Comparison of ENCODE assay signal across 10 cellular contexts in the genomic region with DNA sequence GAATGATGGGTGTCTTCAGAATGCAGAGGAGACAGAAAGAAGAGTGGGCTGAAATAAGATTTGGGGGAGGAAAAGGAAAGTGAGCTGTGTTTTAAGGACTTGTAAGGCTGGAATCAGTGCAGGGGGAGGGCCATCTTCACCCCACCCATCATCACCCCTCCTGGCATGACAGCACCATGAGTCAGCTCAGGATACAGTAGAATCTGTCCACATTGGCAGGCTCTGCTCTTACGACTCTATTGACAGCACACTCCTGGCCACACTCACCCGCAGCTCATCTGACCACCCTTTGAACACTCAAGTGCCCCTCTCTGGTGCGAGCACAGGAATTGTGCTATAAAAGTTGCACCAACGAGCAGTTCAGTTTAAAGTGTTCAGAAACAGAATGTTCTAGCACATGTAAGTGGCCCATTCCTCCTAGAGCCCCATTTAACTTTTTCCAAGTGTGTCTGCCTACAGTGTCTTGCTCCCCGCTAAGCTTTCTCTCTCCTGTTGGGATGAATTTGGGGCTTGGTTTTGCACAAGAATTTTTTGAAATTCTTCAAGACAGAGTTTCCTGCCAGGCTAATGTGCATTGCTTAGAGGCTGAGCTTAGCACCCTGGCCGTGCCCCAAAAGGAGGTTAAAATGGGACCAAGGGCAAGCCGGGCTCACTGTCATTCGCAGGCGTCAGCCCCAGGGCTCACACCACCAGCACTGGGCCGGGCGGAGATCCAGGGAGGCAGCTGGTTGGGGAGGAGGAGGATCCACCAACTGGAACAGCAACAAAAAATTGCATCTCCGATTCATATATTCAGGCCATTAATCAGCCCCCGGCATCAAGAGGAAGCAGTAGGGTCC. TPM values are rescaled to one million over a fixed set of nuclear protein-coding genes. Genes with fewer than 3 reads are reported as not detected.
DNase-seq lines count a peak whose midpoint lies in the region; ATAC-seq, FAIRE-seq and TF ChIP-seq lines count a peak whose summit lies in the region.
"Had no signal": no experiment of that assay in that cellular context is flagged by ENCODE, and none has a peak within 500 bp of the region (broad histone marks: within the 10 kb centered on the region; RNA-seq: fewer than 3 reads in every experiment).

No MANE protein-coding gene starts in this region.

- 3% methylated on average over 13 of the region's 13 CpGs for WGBS in K562 (ENCODE audit: insufficient coverage, low coverage, missing lambda C conversion rate)

- ATAC-seq in K562, result no peak
- ATAC-seq in activated CD8-positive, alpha-beta memory T cell treated with anti-CD3 and anti-CD28 coated beads, Interleukin-2, amount 10 ng/mL, durations not matched to agents 7 days and 5 days, result no peak

- H3K27ac ChIP-seq in K562 (ENCODE audit: extremely low read depth, low read depth, low read length) (no peak overlapping the region), kidney (ENCODE audit: low read depth in 2 of 2, low read length in 2 of 2) (no peak overlapping the region)

- H3K9ac ChIP-seq in K562 (ENCODE audit: insufficient read depth in 1 of 2, low read depth in 2 of 2, low read length in 2 of 2), result no peak overlapping the region
- no peak overlapping the region for H3K9ac ChIP-seq in kidney (ENCODE audit: low read length in 2 of 2)

- peaks cover 4% of the 10 kb centered on the region for H3K4me1 Mint-ChIP-seq in activated CD8-positive, alpha-beta memory T cell treated with anti-CD3 and anti-CD28 coated beads, Interleukin-2, amount 10 ng/mL, durations not matched to agents 7 days and 5 days
- H3K4me1 Mint-ChIP-seq: B cell had no signal

- no peaks in the 10 kb centered on the region for H3K9me3 ChIP-seq in K562 (replicated peaks; ENCODE audit: control insufficient read depth, insufficient read depth, low read depth, low read length)
- H3K9me3 ChIP-seq in kidney (ENCODE audit: control insufficient read depth in 1 of 2, low read length in 2 of 2), result no peaks in the 10 kb centered on the region

- intact Hi-C loops in K562 (cut with micrococcal nuclease) (no loop called here), kidney (cut with DNase I) (no loop called here)

- FAIRE-seq in K562 (lab: Jason Lieb, UNC) (no peak), kidney (lab: Jason Lieb, UNC) (no peak)

- peaks cover 3 to 15% of the 10 kb centered on the region in 2 experiments; a peak in 3 of 5 replicates for H3K27me3 ChIP-seq in K562 (ENCODE audit: control insufficient read depth in 2 of 2, insufficient read depth in 2 of 2, low read length in 2 of 2)

- H4K20me1 ChIP-seq in K562 (replicated peaks; ENCODE audit: control insufficient read depth, insufficient read depth, low read length), result no peaks in the 10 kb centered on the region

- no peak overlapping the region for H3K4me2 ChIP-seq in K562 (ENCODE audit: insufficient read depth, low read length)

- H3K36me3 Mint-ChIP-seq in activated CD8-positive, alpha-beta memory T cell treated with anti-CD3 and anti-CD28 coated beads, Interleukin-2, amount 10 ng/mL, durations not matched to agents 7 days and 5 days, result no peaks in the 10 kb centered on the region

- POLR2A ChIA-PET in K562 (lab: Yijun Ruan, JAX), result interaction anchor here (0.9 kb wide), 1 partner anchor 14 kb away, joined by 3 read pairs; no protein-coding TSS in a partner anchor

- H3K9me1 ChIP-seq in K562 (ENCODE audit: control insufficient read depth, insufficient read depth, low read length), result no peaks in the 10 kb centered on the region

- no peaks in the 10 kb centered on the region for H3K9me3 Mint-ChIP-seq in activated CD8-positive, alpha-beta memory T cell treated with anti-CD3 and anti-CD28 coated beads, Interleukin-2, amount 10 ng/mL, durations not matched to agents 7 days and 5 days (ENCODE audit: low read depth)

- no peaks in the 10 kb centered on the region for H3K4me1 ChIP-seq in K562 (replicated peaks in 1 of 2; ENCODE audit: control insufficient read depth in 2 of 2, insufficient read depth in 2 of 2, low read length in 2 of 2)
- peaks cover 0 to 3% of the 10 kb centered on the region in 2 donors for H3K4me1 ChIP-seq in kidney (ENCODE audit: control insufficient read depth in 1 of 2, insufficient read depth in 1 of 2, low read depth in 1 of 2, low read length in 2 of 2)

- DNase-seq in A172 (ENCODE audit: low spot score) (peak; percentile 94), HT1080 (ENCODE audit: low read depth) (peak; percentile 96), K562 (ENCODE audit: extremely low read depth in 1 of 4, low spot score in 3 of 4) (no peak), kidney (peak; percentile 87), NCI-H187 treated with DMSO at 0.1 percent for 48 hours (lab: John Stamatoyannopoulos, UW) (no peak), globus pallidus (ENCODE audit: low spot score) (no peak)
- DNase-seq in stimulated activated CD4-positive, alpha-beta T cell treated with anti-CD3 and anti-CD28 coated beads, Interleukin-1b, Interleukin-23, amount 100 ng/mL, for 48 hours, result no peak
- DNase-seq in activated CD8-positive, alpha-beta memory T cell treated with anti-CD3 and anti-CD28 coated beads, Interleukin-2, amount 10 ng/mL, durations not matched to agents 7 days and 5 days, result no peak
- DNase-seq: NCI-H82 had no signal

- H3K4me3 ChIP-seq in K562, result no peak overlapping the region
- no peak overlapping the region for H3K4me3 ChIP-seq in kidney (ENCODE audit: low read length in 2 of 2)

- CTCF ChIA-PET in K562 (lab: Yijun Ruan, JAX; ENCODE audit: low intra/inter-chr PET ratio), result no interaction called here
- CTCF ChIA-PET in activated CD8-positive, alpha-beta memory T cell treated with anti-CD3 and anti-CD28 coated beads, Interleukin-2, amount 10 ng/mL, durations not matched to agents 7 days and 5 days (lab: Charles Lee), result no interaction called here

- TF ChIP-seq EP300 in K562 (IDR thresholded peaks at IDR 0.05; ENCODE audit: low read length), result no peak

- H2AFZ ChIP-seq in K562 (ENCODE audit: low read depth, low read length), result no peak overlapping the region

- H3K4me3 Mint-ChIP-seq in activated CD8-positive, alpha-beta memory T cell treated with anti-CD3 and anti-CD28 coated beads, Interleukin-2, amount 10 ng/mL, durations not matched to agents 7 days and 5 days, result no peak overlapping the region
- H3K4me3 Mint-ChIP-seq: B cell had no signal

- TF ChIP-seq RAD21 in K562 (CRISPR knock-in tag; conservative IDR thresholded peaks at IDR 0.05 in 1 of 2, IDR thresholded peaks at IDR 0.05 in 1 of 2), result no peak

- TF ChIP-seq POLR2A in K562 (conservative IDR thresholded peaks at IDR 0.05), result no peak

- H3K79me2 ChIP-seq in K562 (ENCODE audit: control insufficient read depth, insufficient read depth, low read length), result no peaks in the 10 kb centered on the region

- no peak overlapping the region for H3K27ac Mint-ChIP-seq in activated CD8-positive, alpha-beta memory T cell treated with anti-CD3 and anti-CD28 coated beads, Interleukin-2, amount 10 ng/mL, durations not matched to agents 7 days and 5 days
- H3K27ac Mint-ChIP-seq: B cell had no signal

- no TSS peak for BruUV-seq in K562 (replicated peaks; lab: Mats Ljungman, UMichigan)

- TF ChIP-seq CTCF in K562 (IDR thresholded peaks at IDR 0.05 in 2 of 3, conservative IDR thresholded peaks at IDR 0.05 in 1 of 3; ENCODE audit: insufficient read depth in 2 of 3, low read depth in 1 of 3, low read length in 3 of 3) (no peak), kidney (IDR thresholded peaks at IDR 0.05; ENCODE audit: borderline replicate concordance, extremely low read depth, insufficient read depth) (no peak)

- no peaks in the 10 kb centered on the region for H3K36me3 ChIP-seq in K562 (ENCODE audit: control insufficient read depth, insufficient read depth, low read length)
- H3K36me3 ChIP-seq in kidney (ENCODE audit: control insufficient read depth in 1 of 2, insufficient read depth in 2 of 2, low read length in 2 of 2), result no peaks in the 10 kb centered on the region

- H3K27me3 Mint-ChIP-seq in activated CD8-positive, alpha-beta memory T cell treated with anti-CD3 and anti-CD28 coated beads, Interleukin-2, amount 10 ng/mL, durations not matched to agents 7 days and 5 days, result peaks cover 39% of the 10 kb centered on the region

- in situ Hi-C loops in K562 (cut with MboI), result no loop called here

TF ChIP-seq in K562, 482 proteins besides CTCF, POLR2A, EP300 and RAD21:
- TF ChIP-seq FOSL1 (tag; conservative IDR thresholded peaks at IDR 0.05), result peak; percentile 60
- no peak for TF ChIP-seq NONO (IDR thresholded peaks at IDR 0.05; ENCODE audit: low read depth in 2 of 2, low read length in 1 of 2)
- TF ChIP-seq ZFP30 (CRISPR knock-in tag; IDR thresholded peaks at IDR 0.05; ENCODE audit: borderline replicate concordance), result no peak
- TF ChIP-seq NCOR1 (IDR thresholded peaks at IDR 0.05), result no peak

RNA-seq across cellular contexts. Expression of a gene that starts 12.1 kb away (rescaled TPM):
- 0.91 and 1.6 TPM in 2 replicates for total RNA-seq in A172 (2014; rRNA removed; shearing (Covaris generic))
- total RNA-seq in HT1080 (2014; rRNA removed; shearing (Covaris generic)), result 0.27 and 1.1 TPM in 2 replicates
- 0.31 and 0.33 TPM in 2 replicates for polyA plus RNA-seq in HT1080 (2015; cell fraction: cytosol; rRNA removed)
- polyA plus RNA-seq in HT1080 (2015; cell fraction: nucleus; rRNA removed), result 0.49 and 0.90 TPM in 2 replicates
- not detected in 2 replicates for total RNA-seq in K562 (2011; cell fraction: chromatin; rRNA removed; ENCODE audit: low replicate concordance)
- total RNA-seq in K562 (2011; cell fraction: nucleolus; rRNA removed), result not detected in 2 replicates
- not detected in 2 replicates for total RNA-seq in K562 (2011; cell fraction: nucleoplasm; rRNA removed)
- total RNA-seq in K562 (2014; rRNA removed) (not detected in 2 replicates), K562 (2014; rRNA removed; fragmentation: Illumina TruSeq; extraction: Trizol) (not detected in 2 replicates), K562 (2015; rRNA removed; fragmentation: Illumina TruSeq; extraction: Trizol) (not detected in 2 replicates), K562 (2021) (not detected in 2 replicates), kidney (1.6 TPM)
- polyA plus RNA-seq in K562 (2011; rRNA removed) (not detected in 2 replicates), K562 (2014; fragmentation: Illumina TruSeq; extraction: Trizol) (not detected in 2 replicates), K562 (2014; fragmentation: Nextera tagmentation; extraction: Ambion mirVana) (not detected), K562 (2014; rRNA removed) (not detected in 2 replicates), kidney (ENCODE audit: insufficient read depth, low read depth, low replicate concordance) (2.3 TPM)
- polyA plus RNA-seq in K562 (2011; cell fraction: cytosol; rRNA removed), result not detected in 2 replicates
- polyA plus RNA-seq in K562 (2011; cell fraction: nucleus; rRNA removed), result not detected in 2 replicates
- polyA plus RNA-seq in K562 (2012), result 0.18 TPM in 1 of 2 replicates, not detected in the other
- not detected in 2 replicates for polyA minus RNA-seq in K562 (2011; rRNA and poly(A)+ RNA removed)
- not detected in 2 replicates for polyA minus RNA-seq in K562 (2011; cell fraction: cytosol; rRNA and poly(A)+ RNA removed)
- polyA minus RNA-seq in K562 (2011; cell fraction: nucleus; rRNA and poly(A)+ RNA removed), result not detected in 2 replicates
- total RNA-seq in activated CD8-positive, alpha-beta memory T cell treated with anti-CD3 and anti-CD28 coated beads, Interleukin-2, amount 10 ng/mL, durations not matched to agents 7 days and 5 days, result under 1 TPM in 1 of 2 experiments, not detected in 1; 0.49 TPM
- total RNA-seq: B cell had no signal

Comparison
In these comparisons a context has a peak if more than half of its experiments do, and no peak if none do; other contexts are left out.
1. DNase-seq: peak in A172 (single experiment), HT1080 (single experiment) and kidney (single experiment); none in K562 (0 of 4), stimulated activated CD4-positive, alpha-beta T cell treated with anti-CD3 and anti-CD28 coated beads, Interleukin-1b, Interleukin-23, amount 100 ng/mL, for 48 hours (single experiment), NCI-H187 treated with DMSO at 0.1 percent for 48 hours (single experiment), activated CD8-positive, alpha-beta memory T cell treated with anti-CD3 and anti-CD28 coated beads, Interleukin-2, amount 10 ng/mL, durations not matched to agents 7 days and 5 days (single experiment) and globus pallidus (single experiment).